In the genomic region with DNA sequence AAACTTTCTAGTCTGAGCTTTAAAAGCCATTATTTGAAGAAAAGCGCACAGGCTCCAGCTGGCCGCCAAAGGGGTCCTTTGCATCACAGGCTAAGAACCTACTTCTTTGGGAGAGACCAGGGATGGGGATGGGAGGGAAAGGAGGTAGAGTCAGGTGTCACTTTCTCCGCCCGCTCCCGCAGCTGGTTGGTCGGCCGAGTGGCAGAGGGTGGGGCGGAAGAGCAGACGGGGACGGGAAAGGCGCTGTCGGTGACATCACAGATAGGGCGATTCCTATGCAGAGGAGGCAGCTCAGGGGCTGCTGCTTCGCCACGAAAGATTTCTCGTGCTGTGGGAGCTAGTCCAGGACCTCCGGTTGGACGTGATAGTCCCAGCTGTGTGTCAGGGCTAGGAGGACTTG, we compare ENCODE assay signal across 8 cellular contexts.
DNase-seq lines count a peak whose midpoint lies in the region; FAIRE-seq and TF ChIP-seq lines count a peak whose summit lies in the region.
"Not testable (repeated sequence)": the region's sequence is repeated elsewhere in the genome, so short reads cannot be mapped to it uniquely, and the experiment has no call there.

No MANE protein-coding gene starts in this region.

- H3K9ac ChIP-seq in keratinocyte (ENCODE audit: control insufficient read depth, extremely low read depth, insufficient read depth, low read length), result peak overlapping the region; percentile 15

- not testable (repeated sequence) for H3K27me3 Mint-ChIP-seq in IgD-negative memory B cell

- TF ChIP-seq CTCF in esophagus muscularis mucosa (IDR thresholded peaks at IDR 0.05); keratinocyte (optimal IDR thresholded peaks at IDR 0.05 in 1 of 3, IDR thresholded peaks at IDR 0.05 in 1 of 3, conservative IDR thresholded peaks at IDR 0.05 in 1 of 3; ENCODE audit: extremely low read depth in 1 of 3, insufficient read depth in 2 of 3, low read length in 3 of 3); tibial artery (IDR thresholded peaks at IDR 0.05): not testable (repeated sequence)

- WGBS in esophagus muscularis mucosa, result no CpG with 5 or more reads among the region's 18 CpGs

- not testable (repeated sequence) for H3K27me3 ChIP-seq in esophagus muscularis mucosa; keratinocyte (ENCODE audit: control insufficient read depth, extremely low read depth, insufficient read depth, low read length); tibial artery

- not testable (repeated sequence) for H3K9me1 ChIP-seq in keratinocyte (ENCODE audit: control insufficient read depth, extremely low read depth, insufficient read depth, low read length)

- in situ Hi-C loops in SK-MEL-5 (cut with HindIII; ENCODE audit: low pct_unique_long_range_greater_than_20kb, low sequenced_read_pairs), result not testable (repeated sequence)

- TF ChIP-seq POLR2A in esophagus muscularis mucosa (IDR thresholded peaks at IDR 0.05; ENCODE audit: low read depth), result not testable (repeated sequence)

- H3K36me3 ChIP-seq in esophagus muscularis mucosa; keratinocyte (ENCODE audit: control insufficient read depth in 2 of 2, extremely low read depth in 1 of 2, insufficient read depth in 2 of 2, low read length in 2 of 2); tibial artery: not testable (repeated sequence)

- H3K4me3 Mint-ChIP-seq in IgD-negative memory B cell, result peak overlapping the region in 2 of 4 donors; percentile 33 to 78

- intact Hi-C loops in esophagus muscularis mucosa (cut with DNase I); tibial artery (cut with DNase I; ENCODE audit: low total_unique reads): not testable (repeated sequence)

- H4K20me1 ChIP-seq in keratinocyte (ENCODE audit: control insufficient read depth, extremely low read depth, insufficient read depth, low read length), result not testable (repeated sequence)

- H2AFZ ChIP-seq in keratinocyte (ENCODE audit: control insufficient read depth, low read length), result not testable (repeated sequence)

- not testable (repeated sequence) for TF ChIP-seq EP300 in esophagus muscularis mucosa (IDR thresholded peaks at IDR 0.05)

- dilution Hi-C loops in keratinocyte (cut with MboI; ENCODE audit: extremely low pct_ligation_motif_present, low sequenced_read_pairs), result not testable (repeated sequence)

- H3K9me3 ChIP-seq in esophagus muscularis mucosa; keratinocyte (ENCODE audit: control insufficient read depth, low read depth, low read length); tibial artery: not testable (repeated sequence)

- not testable (repeated sequence) for FAIRE-seq in keratinocyte (lab: Jason Lieb, UNC)

- not testable (repeated sequence) for H3K9me3 Mint-ChIP-seq in IgD-negative memory B cell

- H3K27ac ChIP-seq in esophagus muscularis mucosa (replicated peaks in 1 of 4) (peak overlapping the region; percentile 77 to 81 (median 80)), keratinocyte (ENCODE audit: control insufficient read depth, insufficient read depth, low read length) (peak overlapping the region; percentile 36), tibial artery (peak overlapping the region; percentile 68 to 76)

- H3K4me3 ChIP-seq in esophagus muscularis mucosa (peak overlapping the region; percentile 32 to 54 (median 44)), tibial artery (peak overlapping the region; percentile 37 to 40)
- H3K4me3 ChIP-seq in keratinocyte (ENCODE audit: control insufficient read depth in 2 of 3, extremely low read depth in 1 of 3, insufficient read depth in 2 of 3, low read depth in 1 of 3, low read length in 3 of 3), result not testable (repeated sequence)

- H3K27ac Mint-ChIP-seq in IgD-negative memory B cell, result peak overlapping the region in 2 of 3 donors; percentile 90 to 95

- not testable (repeated sequence) for H3K4me1 Mint-ChIP-seq in IgD-negative memory B cell

- H3K36me3 Mint-ChIP-seq in IgD-negative memory B cell, result not testable (repeated sequence)

- H3K4me2 ChIP-seq in keratinocyte (ENCODE audit: control insufficient read depth, extremely low read depth, insufficient read depth, low read depth, low read length), result peak overlapping the region; percentile 22

- H3K4me1 ChIP-seq in esophagus muscularis mucosa; keratinocyte (ENCODE audit: control insufficient read depth, extremely low read depth, insufficient read depth, low read length); tibial artery: not testable (repeated sequence)

- not testable (repeated sequence) for H3K79me2 ChIP-seq in keratinocyte (ENCODE audit: control insufficient read depth, insufficient read depth, low read length)

- peak; percentile 61 for DNase-seq in ELF-1 (ENCODE audit: low read depth, low spot score)
- DNase-seq in SK-MEL-5 (ENCODE audit: low read depth, low spot score), result peak; percentile 88
- DNase-seq in amygdala (lab: John Stamatoyannopoulos, UW), result peak in 38 of 56 donors; percentile 4 to 81 (median 48)
- not testable (repeated sequence) for DNase-seq in esophagus muscularis mucosa (ENCODE audit: extremely low spot score); keratinocyte (ENCODE audit: low read depth, low spot score)
- peak; percentile 78 for DNase-seq in occipital lobe (lab: John Stamatoyannopoulos, UW)
- peak in 1 of 2 donors; percentile 74 for DNase-seq in tibial artery
